20 cellular contexts compared by ENCODE assay signal in genomic region chr1:218967836-218968235, GRCh38.
DNase-seq lines count a peak whose midpoint lies in the region; ATAC-seq and TF ChIP-seq lines count a peak whose summit lies in the region.
"Had no signal": no experiment of that assay in that cellular context is flagged by ENCODE, and none has a peak within 500 bp of the region (broad histone marks: within the 10 kb centered on the region; RNA-seq: fewer than 3 reads in every experiment).

No MANE protein-coding gene starts in this region.

- no peak for ATAC-seq in HG03521 (IDR thresholded peaks at IDR 0.05; ENCODE audit: unreplicated experiment)
- ATAC-seq in GM18498 (IDR thresholded peaks at IDR 0.05; ENCODE audit: unreplicated experiment) = no peak
- ATAC-seq: body of pancreas; left cardiac atrium; stimulated activated effector memory CD8-positive, alpha-beta T cell treated with anti-CD3 and anti-CD28 coated beads, Interleukin-12 subunit alpha, Interleukin-12 subunit beta, amount 100 ng/mL, for 72 hours had no signal

- H3K9me3 ChIP-seq in hepatocyte (ENCODE audit: low read depth) = no peaks in the 10 kb centered on the region
- H3K9me3 ChIP-seq: body of pancreas, testis had no signal

- 80% methylated on average over 2 of the region's 2 CpGs for WGBS in hepatocyte (ENCODE audit: low lambda C conversion rate, missing lambda C conversion rate)

- H2AFZ ChIP-seq in hepatocyte = no peak overlapping the region

- H3K79me2 ChIP-seq in hepatocyte = no peaks in the 10 kb centered on the region

- H4K20me1 ChIP-seq in hepatocyte (ENCODE audit: insufficient read depth, poor library complexity, severe bottlenecking) = no peaks in the 10 kb centered on the region

- no peaks in the 10 kb centered on the region for H3K27me3 ChIP-seq in hepatocyte
- H3K27me3 ChIP-seq: body of pancreas, esophagus muscularis mucosa, testis had no signal

- H3K4me1 ChIP-seq in hepatocyte (ENCODE audit: insufficient read depth) = peaks cover 9% of the 10 kb centered on the region
- H3K4me1 ChIP-seq: body of pancreas, esophagus muscularis mucosa, testis had no signal

- no peak for TF ChIP-seq CTCF in hepatocyte (IDR thresholded peaks at IDR 0.05; ENCODE audit: poor library complexity)

- in situ Hi-C loops in ACHN (cut with HindIII; ENCODE audit: low pct_ligation_motif_present, low pct_unique_long_range_greater_than_20kb, low sequenced_read_pairs) = no loop called here

- H3K9me2 ChIP-seq in hepatocyte (replicated peaks; ENCODE audit: insufficient read depth) = no peaks in the 10 kb centered on the region

- H3K36me3 ChIP-seq in hepatocyte (replicated peaks; ENCODE audit: insufficient read depth, low read depth) = no peaks in the 10 kb centered on the region
- H3K36me3 ChIP-seq: esophagus muscularis mucosa had no signal

- DNase-seq in ACHN = peak; percentile 63
- peak; percentile 42 for DNase-seq in HT1080 (ENCODE audit: low read depth)
- peak; percentile 77 for DNase-seq in astrocyte of the hippocampus (ENCODE audit: low read depth, low spot score)
- peak; percentile 55 for DNase-seq in foreskin melanocyte
- DNase-seq in Kasumi-1 (lab: John Stamatoyannopoulos, UW) = no peak
- DNase-seq in hepatocyte (ENCODE audit: low spot score) = no peak
- DNase-seq: activated CD4-positive, alpha-beta memory T cell treated with anti-CD3 and anti-CD28 coated beads for 36 hours; activated naive CD4-positive, alpha-beta T cell treated with anti-CD3 and anti-CD28 coated beads, Interleukin-2, amount 10 ng/mL, durations not matched to agents 7 days and 5 days; body of pancreas; DMS79; H7; left cardiac atrium; NCI-H1092; NCI-H526 treated with DMSO at 0.1 percent for 48 hours; T-helper 2 cell; testis had no signal

- no peak overlapping the region for H3K4me2 ChIP-seq in hepatocyte

- H3K27ac ChIP-seq in hepatocyte = no peak overlapping the region
- H3K27ac ChIP-seq: body of pancreas, esophagus muscularis mucosa, testis had no signal

- no peak overlapping the region for H3K4me3 ChIP-seq in hepatocyte
- H3K4me3 ChIP-seq: body of pancreas, esophagus muscularis mucosa, testis had no signal

Comparison
In these comparisons a context has a peak if more than half of its experiments do, and no peak if none do; other contexts are left out.
1. DNase-seq: peak in ACHN (single experiment), HT1080 (single experiment), astrocyte of the hippocampus (single experiment) and foreskin melanocyte (single experiment); none in Kasumi-1 (0 of 2) and hepatocyte (single experiment).